ENCODE assay signal across 8 cellular contexts in genomic region chr1:27960762-27961645, GRCh38. TPM values are rescaled to one million over a fixed set of nuclear protein-coding genes. Genes with fewer than 3 reads are reported as not detected.
DNase-seq lines count a peak whose midpoint lies in the region; ATAC-seq and TF ChIP-seq lines count a peak whose summit lies in the region.

No MANE protein-coding gene starts in this region.

- H3K9me3 Mint-ChIP-seq in natural killer cell = no peaks in the 10 kb centered on the region

- intact Hi-C loops in natural killer cell (cut with micrococcal nuclease) = no loop called here

- ATAC-seq in natural killer cell (no peak), HG02938 (IDR thresholded peaks at IDR 0.05; ENCODE audit: unreplicated experiment) (no peak), HG02840 (IDR thresholded peaks at IDR 0.05; ENCODE audit: low FRiP score, unreplicated experiment) (no peak)

- peak overlapping the region; percentile 86 for H3K4me3 Mint-ChIP-seq in natural killer cell

- no peak for TF ChIP-seq CTCF in natural killer cell (IDR thresholded peaks at IDR 0.05)

- no peaks in the 10 kb centered on the region for H3K27me3 Mint-ChIP-seq in natural killer cell (ENCODE audit: low read depth in 2 of 2)

- no peaks in the 10 kb centered on the region for H3K36me3 Mint-ChIP-seq in natural killer cell

- H3K4me1 Mint-ChIP-seq in natural killer cell = peaks cover 12 to 28% of the 10 kb centered on the region in 2 donors

- peak overlapping the region; percentile 70 to 80 for H3K27ac Mint-ChIP-seq in natural killer cell

- DNase-seq in AG08396 (ENCODE audit: low spot score) (peak; percentile 65), LHCN-M2 (ENCODE audit: low read depth) (peak; percentile 45), dermis blood vessel endothelial cell (peak; percentile 37), natural killer cell (no peak), AML-193 (lab: John Stamatoyannopoulos, UW) (no peak), germinal center (ENCODE audit: low spot score) (no peak)

RNA-seq across cellular contexts. Expression of gene XKR8, which starts 1.2 kb away (rescaled TPM):
- total RNA-seq in LHCN-M2 (2014; rRNA removed) = 6.1 and 6.5 TPM in 2 replicates
- polyA plus RNA-seq in LHCN-M2 (2012) = 4.8 TPM
- total RNA-seq in dermis blood vessel endothelial cell = 8.2 and 9.0 TPM in 2 replicates
- total RNA-seq in natural killer cell = 10 to 100 TPM in 2 of 3 donors, 1 to 10 TPM in 1; 8.0 to 16.8 (median 15.5) TPM

RNA-seq across cellular contexts. Expression of gene SMPDL3B, which starts 26.2 kb away (rescaled TPM):
- total RNA-seq in LHCN-M2 (2014; rRNA removed) (not detected in 2 replicates), dermis blood vessel endothelial cell (0.68 and 1.6 TPM in 2 replicates), natural killer cell (under 1 TPM; 0.24 to 0.88 (median 0.75) TPM)
- polyA plus RNA-seq in LHCN-M2 (2012) = not detected

RNA-seq across cellular contexts. Expression of gene RPA2, which starts 46.6 kb away (rescaled TPM):
- total RNA-seq in LHCN-M2 (2014; rRNA removed) = 72.9 and 79.7 TPM in 2 replicates
- 35.5 TPM for polyA plus RNA-seq in LHCN-M2 (2012)
- 33.2 and 50.1 TPM in 2 replicates for total RNA-seq in dermis blood vessel endothelial cell
- total RNA-seq in natural killer cell = 10 to 100 TPM; 40.6 to 60.1 (median 50.1) TPM

Comparison
In these comparisons a context has a peak if more than half of its experiments do, and no peak if none do; other contexts are left out.
1. DNase-seq: peak in AG08396 (single experiment), LHCN-M2 (single experiment) and dermis blood vessel endothelial cell (single experiment); none in natural killer cell (single experiment), AML-193 (0 of 2) and germinal center (single experiment).